8 cellular contexts compared by ENCODE assay signal in genomic region chr10:100185364-100186252, GRCh38. TPM values are rescaled to one million over a fixed set of nuclear protein-coding genes. Genes with fewer than 3 reads are reported as not detected.
DNase-seq lines count a peak whose midpoint lies in the region; ATAC-seq, FAIRE-seq and TF ChIP-seq lines count a peak whose summit lies in the region.

Gene ERLIN1, minus strand, starts transcription at chr10:100186029. Its CDS starts 403 bp downstream, at chr10:100185626.

- no peaks in the 10 kb centered on the region for H3K27me3 ChIP-seq in right atrium auricular region

- TF ChIP-seq POLR2A in GM15510 (IDR thresholded peaks at IDR 0.05; ENCODE audit: borderline replicate concordance, extremely low read depth, insufficient read length) = peak; percentile 80

- peak; percentile 67 for DNase-seq in NCI-H1694 treated with DMSO at 0.1 percent for 48 hours (lab: John Stamatoyannopoulos, UW)
- peak; percentile 87 to 94 (median 89) for DNase-seq in T-helper 2 cell
- peak; percentile 90 for DNase-seq in right atrium auricular region (ENCODE audit: low spot score)
- DNase-seq in pulmonary artery endothelial cell (ENCODE audit: low read depth, low spot score) = peak; percentile 63
- DNase-seq in urothelium cell line (ENCODE audit: low spot score) = peak; percentile 98

- peak in 1 of 2 donors; percentile 17 for TF ChIP-seq CTCF in right atrium auricular region (IDR thresholded peaks at IDR 0.05)

- FAIRE-seq in urothelium cell line (lab: Jason Lieb, UNC) = peak; percentile 95

- H3K4me1 ChIP-seq in right atrium auricular region = peaks cover 0 to 26% of the 10 kb centered on the region in 2 donors

- no peaks in the 10 kb centered on the region for H3K9me3 ChIP-seq in right atrium auricular region

- ATAC-seq in HG02884 (IDR thresholded peaks at IDR 0.05; ENCODE audit: unreplicated experiment) = peak; percentile 73

- peaks cover 10% of the 10 kb centered on the region for H3K36me3 ChIP-seq in right atrium auricular region

- H3K27ac ChIP-seq in angular gyrus (ENCODE audit: low read depth, low read length) = peak within 1 kb of the TSS; percentile 29
- H3K27ac ChIP-seq in right atrium auricular region = peak within 1 kb of the TSS; percentile 86 to 89

- H3K4me3 ChIP-seq in right atrium auricular region = peak within 1 kb of the TSS; percentile 86 to 93

RNA-seq across cellular contexts. Expression of gene ERLIN1, which starts in this region (rescaled TPM):
- total RNA-seq in right atrium auricular region (10 to 100 TPM in 1 of 2 donors, 1 to 10 TPM in 1; 7.2 to 10.8 TPM), pulmonary artery endothelial cell (61.8 and 84.4 TPM in 2 replicates)

Comparison
In these comparisons a context has a peak if more than half of its experiments do, and no peak if none do; other contexts are left out.
1. Peak in every context shown above with its lines: DNase-seq, ATAC-seq, H3K4me3 ChIP-seq and H3K27ac ChIP-seq.